In genomic region chr1:183246436-183246835, GRCh38 we compare ENCODE assay signal across 32 cellular contexts.
"Had no signal": no experiment of that assay in that cellular context is flagged by ENCODE, and none has a peak within 500 bp of the region (broad histone marks: within the 10 kb centered on the region; RNA-seq: fewer than 3 reads in every experiment).

No MANE protein-coding gene starts in this region.

- H3K4me2 ChIP-seq: hepatocyte had no signal

- DNase-seq: activated CD4-positive, alpha-beta T cell treated with anti-CD3 and anti-CD28 coated beads for 1 hour; activated CD4-positive, alpha-beta T cell treated with anti-CD3 and anti-CD28 coated beads, Interleukin-2, amount 50 U/mL, for 1 hour; activated CD8-positive, alpha-beta T cell treated with anti-CD3 and anti-CD28 coated beads for 36 hours; activated naive CD8-positive, alpha-beta T cell treated with anti-CD3 and anti-CD28 coated beads, Interleukin-2, amount 50 U/mL, for 24 hours; activated T-cell treated with anti-CD3 and anti-CD28 coated beads, Interleukin-2, amount 50 U/mL, for 4 hours; endodermal cell; gastrocnemius medialis; glutamatergic neuron; left ventricle myocardium superior; mammary epithelial cell; naive B cell; nephron progenitor cell; ovary; retina; small intestine; stimulated activated CD4-positive, alpha-beta T cell treated with anti-CD3 and anti-CD28 coated beads, Interleukin-4, amount 100 ng/mL, for 24 hours; substantia nigra; uterus had no signal

- H2AFZ ChIP-seq: hepatocyte had no signal

- H3K9me3 ChIP-seq: breast epithelium, esophagus muscularis mucosa, gastrocnemius medialis, ovary, uterus had no signal

- H3K27me3 ChIP-seq: breast epithelium, esophagus muscularis mucosa, gastrocnemius medialis, hepatocyte, ovary, uterus had no signal

- H3K4me1 ChIP-seq: breast epithelium, uterus had no signal

- H3K4me3 ChIP-seq: breast epithelium, esophagus muscularis mucosa, gastrocnemius medialis, hepatocyte, ovary, uterus had no signal

- H3K36me3 ChIP-seq: breast epithelium, gastrocnemius medialis, ovary, uterus had no signal

- H3K27ac Mint-ChIP-seq: activated CD8-positive, alpha-beta T cell treated with anti-CD3 and anti-CD28 coated beads for 36 hours; activated naive CD4-positive, alpha-beta T cell treated with anti-CD3 and anti-CD28 coated beads, Interleukin-2, amount 50 U/mL, for 24 hours; activated naive CD8-positive, alpha-beta T cell treated with anti-CD3 and anti-CD28 coated beads, Interleukin-2, amount 50 U/mL, for 24 hours; activated T-helper 2 cell treated with anti-CD3 and anti-CD28 coated beads, Interferon-gamma antibody, Interleukin-2, Interleukin-4, amounts not matched to agents 10 μg/mL and 5 μg/mL and 100 μg/mL, durations not matched to agents 14 hours and 24 hours and 36 hours; dendritic cell treated with granulocyte-macrophage colony-stimulating factor and Interleukin-4, amounts not matched to agents 40 ng/mL and 50 ng/mL, for 4 days; endodermal cell; mesothelial cell of epicardium; nephron progenitor cell; progenitor cell of endocrine pancreas; stimulated activated effector memory CD8-positive, alpha-beta T cell treated with anti-CD3 and anti-CD28 coated beads, Interleukin-12 subunit alpha, Interleukin-12 subunit beta, amount 100 ng/mL, for 72 hours; stimulated activated naive CD8-positive, alpha-beta T cell treated with anti-CD3 and anti-CD28 coated beads, Interleukin-15, Interleukin-2, amounts not matched to agents 100 ng/mL and 50 ng/mL, for 24 hours; type B pancreatic cell; WTC11 had no signal

- H3K27ac ChIP-seq: breast epithelium, esophagus muscularis mucosa, gastrocnemius medialis, hepatocyte, ovary had no signal

- H3K9me3 Mint-ChIP-seq: activated CD8-positive, alpha-beta T cell treated with anti-CD3 and anti-CD28 coated beads for 36 hours; activated naive CD4-positive, alpha-beta T cell treated with anti-CD3 and anti-CD28 coated beads, Interleukin-2, amount 50 U/mL, for 24 hours; activated naive CD8-positive, alpha-beta T cell treated with anti-CD3 and anti-CD28 coated beads, Interleukin-2, amount 50 U/mL, for 24 hours; activated T-cell treated with anti-CD3 and anti-CD28 coated beads, Interleukin-2, amount 50 U/mL, for 4 hours; activated T-helper 2 cell treated with anti-CD3 and anti-CD28 coated beads, Interferon-gamma antibody, Interleukin-2, Interleukin-4, amounts not matched to agents 10 μg/mL and 5 μg/mL and 100 μg/mL, durations not matched to agents 14 hours and 24 hours and 36 hours; central memory CD8-positive, alpha-beta T cell; dendritic cell treated with granulocyte-macrophage colony-stimulating factor and Interleukin-4, amounts not matched to agents 40 ng/mL and 50 ng/mL, for 4 days; naive B cell; stimulated activated effector memory CD8-positive, alpha-beta T cell treated with anti-CD3 and anti-CD28 coated beads, Interleukin-12 subunit alpha, Interleukin-12 subunit beta, amount 100 ng/mL, for 72 hours; stimulated activated naive CD8-positive, alpha-beta T cell treated with anti-CD3 and anti-CD28 coated beads, Interleukin-15, Interleukin-2, amounts not matched to agents 100 ng/mL and 50 ng/mL, for 24 hours had no signal

- H3K27me3 Mint-ChIP-seq: dendritic cell treated with granulocyte-macrophage colony-stimulating factor and Interleukin-4, amounts not matched to agents 40 ng/mL and 50 ng/mL, for 4 days; type B pancreatic cell had no signal

- ATAC-seq: activated CD8-positive, alpha-beta T cell treated with anti-CD3 and anti-CD28 coated beads for 36 hours; activated naive CD8-positive, alpha-beta T cell treated with anti-CD3 and anti-CD28 coated beads, Interleukin-2, amount 50 U/mL, for 24 hours; activated T-cell treated with anti-CD3 and anti-CD28 coated beads, Interleukin-2, amount 50 U/mL, for 4 hours; gastrocnemius medialis; left ventricle myocardium superior; sciatic nerve; stimulated activated effector memory CD8-positive, alpha-beta T cell treated with anti-CD3 and anti-CD28 coated beads, Interleukin-12 subunit alpha, Interleukin-12 subunit beta, amount 100 ng/mL, for 72 hours; WTC11 had no signal

- H3K4me3 Mint-ChIP-seq: activated CD8-positive, alpha-beta T cell treated with anti-CD3 and anti-CD28 coated beads for 36 hours; activated naive CD4-positive, alpha-beta T cell treated with anti-CD3 and anti-CD28 coated beads, Interleukin-2, amount 50 U/mL, for 24 hours; activated naive CD8-positive, alpha-beta T cell treated with anti-CD3 and anti-CD28 coated beads, Interleukin-2, amount 50 U/mL, for 24 hours; activated T-cell treated with anti-CD3 and anti-CD28 coated beads, Interleukin-2, amount 50 U/mL, for 4 hours; central memory CD8-positive, alpha-beta T cell; dendritic cell treated with granulocyte-macrophage colony-stimulating factor and Interleukin-4, amounts not matched to agents 40 ng/mL and 50 ng/mL, for 4 days; endodermal cell; mesothelial cell of epicardium; naive B cell; nephron progenitor cell; stimulated activated effector memory CD8-positive, alpha-beta T cell treated with anti-CD3 and anti-CD28 coated beads, Interleukin-12 subunit alpha, Interleukin-12 subunit beta, amount 100 ng/mL, for 72 hours; stimulated activated naive CD8-positive, alpha-beta T cell treated with anti-CD3 and anti-CD28 coated beads, Interleukin-15, Interleukin-2, amounts not matched to agents 100 ng/mL and 50 ng/mL, for 24 hours; type B pancreatic cell; WTC11 had no signal

- H3K4me1 Mint-ChIP-seq: activated naive CD4-positive, alpha-beta T cell treated with anti-CD3 and anti-CD28 coated beads, Interleukin-2, amount 50 U/mL, for 24 hours; activated naive CD8-positive, alpha-beta T cell treated with anti-CD3 and anti-CD28 coated beads, Interleukin-2, amount 50 U/mL, for 24 hours; central memory CD8-positive, alpha-beta T cell; endodermal cell; mesothelial cell of epicardium; naive B cell; stimulated activated effector memory CD8-positive, alpha-beta T cell treated with anti-CD3 and anti-CD28 coated beads, Interleukin-12 subunit alpha, Interleukin-12 subunit beta, amount 100 ng/mL, for 72 hours had no signal

- H3K79me2 ChIP-seq: hepatocyte had no signal
